Comparison of ENCODE assay signal across 1 cellular context in genomic region chr6:45439861-45440388, GRCh38.
TF ChIP-seq lines count a peak whose summit lies in the region.

No MANE protein-coding gene starts in this region.

TF ChIP-seq in IMR-90, 13 proteins besides CTCF, POLR2A, EP300 and RAD21:
- TF ChIP-seq MAZ (IDR thresholded peaks at IDR 0.05; ENCODE audit: borderline replicate concordance, low read depth, low read length) = no peak
- TF ChIP-seq MAFK (IDR thresholded peaks at IDR 0.05; ENCODE audit: low read depth, low read length) = no peak
- no peak for TF ChIP-seq BHLHE40 (IDR thresholded peaks at IDR 0.05; ENCODE audit: low read depth, low read length)
TF ChIP-seq in IMR-90: peak in this region for 0.
